ENCODE assay signal across 16 cellular contexts in the genomic region with DNA sequence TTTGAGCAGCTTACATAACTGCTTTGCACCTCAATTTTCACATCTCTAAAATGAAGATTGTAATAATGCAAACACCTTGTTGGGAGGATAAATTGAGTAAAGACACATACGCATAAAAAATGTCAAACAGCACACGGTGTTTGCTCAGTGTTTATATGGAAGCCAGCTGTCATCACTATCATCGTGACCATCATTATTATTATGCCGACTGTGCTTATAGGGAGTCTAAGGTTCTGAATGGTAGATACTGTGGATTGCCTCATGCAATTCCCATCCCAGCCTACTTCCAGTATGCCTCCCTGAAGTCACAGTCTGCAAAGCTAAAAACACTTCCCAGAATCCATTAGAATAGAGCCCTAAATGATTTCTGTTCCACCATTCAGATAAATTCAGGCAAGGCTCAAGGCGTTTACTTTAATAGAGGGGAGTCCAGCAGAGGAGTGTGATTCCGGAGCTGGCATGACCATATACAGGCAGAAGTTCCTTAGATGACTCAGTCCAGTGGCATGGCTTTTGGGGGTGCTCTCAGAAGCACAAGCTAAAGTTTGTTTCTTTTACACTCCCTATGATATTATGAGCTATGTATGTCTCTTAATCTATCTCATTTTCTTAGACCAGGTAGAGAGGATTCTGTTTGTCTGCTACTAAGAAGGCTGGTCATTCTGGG.
DNase-seq lines count a peak whose midpoint lies in the region; ATAC-seq and TF ChIP-seq lines count a peak whose summit lies in the region.
"Had no signal": no experiment of that assay in that cellular context is flagged by ENCODE, and none has a peak within 500 bp of the region (broad histone marks: within the 10 kb centered on the region; RNA-seq: fewer than 3 reads in every experiment).

No MANE protein-coding gene starts in this region.

- no TSS peak for BruUV-seq in IMR-90 (replicated peaks; lab: Mats Ljungman, UMichigan)

- no peaks in the 10 kb centered on the region for H3K27me3 ChIP-seq in IMR-90 (ENCODE audit: control insufficient read depth, insufficient read depth, low read length)
- no peaks in the 10 kb centered on the region for H3K27me3 ChIP-seq in muscle layer of colon (ENCODE audit: control insufficient read depth in 1 of 2, insufficient read depth in 2 of 2, low read length in 2 of 2)
- H3K27me3 ChIP-seq in mesendoderm (ENCODE audit: insufficient read depth, low read length, poor library complexity), result no peaks in the 10 kb centered on the region
- no peaks in the 10 kb centered on the region for H3K27me3 ChIP-seq in prostate gland (replicated peaks; ENCODE audit: insufficient read depth)
- H3K27me3 ChIP-seq: cardiac muscle cell had no signal

- WGBS in IMR-90 (ENCODE audit: extremely low coverage in 2 of 2, insufficient read length in 1 of 2), 2 experiments, result no CpG with 5 or more reads among the region's 6 CpGs
- no CpG with 5 or more reads among the region's 6 CpGs for WGBS in mesendoderm (ENCODE audit: extremely low coverage, insufficient coverage, low lambda C conversion rate)
- 18% methylated on average over 6 of the region's 6 CpGs for WGBS in prostate gland

- H3K14ac ChIP-seq in IMR-90 (replicated peaks; ENCODE audit: low read depth, low read length), result peak overlapping the region; percentile 78

- H2AK9ac ChIP-seq in IMR-90 (replicated peaks; ENCODE audit: low read depth, low read length, poor library complexity), result no peak overlapping the region

- H4K5ac ChIP-seq in IMR-90 (ENCODE audit: low read depth, low read length) (peak overlapping the region; percentile 31; the same call in 1 of the 2 replicates), mesendoderm (ENCODE audit: low read length) (no peak overlapping the region)

- H3K36me3 ChIP-seq in IMR-90 (ENCODE audit: control insufficient read depth, insufficient read depth, low read length), result no peaks in the 10 kb centered on the region
- no peaks in the 10 kb centered on the region for H3K36me3 ChIP-seq in muscle layer of colon (ENCODE audit: insufficient read depth, low read length)
- no peaks in the 10 kb centered on the region for H3K36me3 ChIP-seq in mesendoderm (ENCODE audit: control insufficient read depth, insufficient read depth, low read length)
- no peaks in the 10 kb centered on the region for H3K36me3 ChIP-seq in prostate gland
- H3K36me3 ChIP-seq: cardiac muscle cell had no signal

- no peaks in the 10 kb centered on the region for H3K79me2 ChIP-seq in mesendoderm (ENCODE audit: control insufficient read depth, insufficient read depth, low read length)

- H3K9ac ChIP-seq in IMR-90 (ENCODE audit: low read depth, low read length), result peak overlapping the region; percentile 39; the same call in 1 of the 2 replicates
- no peak overlapping the region for H3K9ac ChIP-seq in muscle layer of colon (ENCODE audit: low read length)
- H3K9ac ChIP-seq in mesendoderm (ENCODE audit: low read length), result no peak overlapping the region

- H2BK5ac ChIP-seq in IMR-90 (ENCODE audit: low read depth, low read length, poor library complexity, severe bottlenecking) (peak overlapping the region; percentile 37), mesendoderm (ENCODE audit: low read length) (no peak overlapping the region)

- dilution Hi-C loops in IMR-90 (cut with HindIII; ENCODE audit: low sequenced_read_pairs, unreplicated experiment), result no loop called here

- peak; percentile 99 for ATAC-seq in IMR-90 (ENCODE audit: low read depth)
- no peak for ATAC-seq in stimulated activated naive CD8-positive, alpha-beta T cell treated with anti-CD3 and anti-CD28 coated beads, Interleukin-15, Interleukin-2, amounts not matched to agents 100 U/mL and 50 U/mL, for 24 hours
- ATAC-seq: activated T-cell treated with anti-CD3 and anti-CD28 coated beads, Interleukin-2, amount 50 U/mL, for 72 hours; psoas muscle; stimulated activated effector memory CD8-positive, alpha-beta T cell treated with anti-CD3 and anti-CD28 coated beads, Interleukin-12 subunit alpha, Interleukin-12 subunit beta, amount 100 ng/mL, for 72 hours had no signal

- TF ChIP-seq RAD21 in IMR-90 (IDR thresholded peaks at IDR 0.05; ENCODE audit: low read length), result no peak

- peak overlapping the region; percentile 86 for H2BK120ac ChIP-seq in IMR-90 (ENCODE audit: low read depth, low read length)
- no peak overlapping the region for H2BK120ac ChIP-seq in mesendoderm (ENCODE audit: low read depth, low read length)

- H3K27ac ChIP-seq in IMR-90 (ENCODE audit: insufficient read depth, low read length) (peak overlapping the region; percentile 85), muscle layer of colon (ENCODE audit: low read depth, low read length) (peak overlapping the region; percentile 72), mesendoderm (ENCODE audit: low read depth, low read length) (no peak overlapping the region), prostate gland (no peak overlapping the region)
- H3K27ac ChIP-seq: cardiac muscle cell, psoas muscle, SK-N-MC had no signal

- intact Hi-C loops in IMR-90 (cut with micrococcal nuclease) (loop anchor here (2.0 kb wide), 1 partner anchor 150 kb away; a partner anchor contains a TSS), prostate gland (cut with DNase I) (loop anchor here (10.0 kb wide), 2 partner anchors 148 to 228 kb away; a partner anchor contains a TSS)

- peak overlapping the region; percentile 79 for H2AK5ac ChIP-seq in IMR-90 (ENCODE audit: low read depth, low read length)
- H2AK5ac ChIP-seq in mesendoderm (ENCODE audit: low read length), result no peak overlapping the region

- TF ChIP-seq CTCF in AG10803 (conservative IDR thresholded peaks at IDR 0.05; ENCODE audit: low read length), result no peak
- no peak for TF ChIP-seq CTCF in IMR-90 (conservative IDR thresholded peaks at IDR 0.05; ENCODE audit: low read depth, low read length)
- TF ChIP-seq CTCF in prostate gland (IDR thresholded peaks at IDR 0.05), result no peak

- H3K79me1 ChIP-seq in IMR-90 (ENCODE audit: low read depth in 1 of 2, low read length in 2 of 2) (no peaks in the 10 kb centered on the region), mesendoderm (ENCODE audit: low read length) (no peaks in the 10 kb centered on the region)

- DNase-seq in AG10803 (ENCODE audit: low read depth) (peak; percentile 59), IMR-90 (peak; percentile 90), brain pericyte (ENCODE audit: low read depth, low spot score) (peak; percentile 12), mesendoderm (no peak), prostate gland (ENCODE audit: low spot score) (no peak), NCI-H345 (lab: John Stamatoyannopoulos, UW) (no peak)
- no peak for DNase-seq in stimulated activated naive CD8-positive, alpha-beta T cell treated with anti-CD3 and anti-CD28 coated beads, Interleukin-15, Interleukin-2, amounts not matched to agents 100 U/mL and 50 U/mL, for 24 hours
- DNase-seq: activated T-cell treated with anti-CD3 and anti-CD28 coated beads, Interleukin-2, amount 50 U/mL, for 72 hours; GDM1; NCI-H1436; psoas muscle; stimulated activated CD4-positive, alpha-beta T cell treated with anti-CD3 and anti-CD28 coated beads, Interleukin-2, amount 100 ng/mL, for 48 hours had no signal

- H4K8ac ChIP-seq in IMR-90 (ENCODE audit: low read depth in 2 of 2, low read length in 2 of 2), result peak overlapping the region; percentile 71 to 76
- no peak overlapping the region for H4K8ac ChIP-seq in mesendoderm (ENCODE audit: low read depth, low read length)

- H3K9me3 ChIP-seq in IMR-90 (ENCODE audit: control insufficient read depth, insufficient read depth, low read length) (no peaks in the 10 kb centered on the region), muscle layer of colon (ENCODE audit: low read length) (no peaks in the 10 kb centered on the region), prostate gland (no peaks in the 10 kb centered on the region)
- H3K9me3 ChIP-seq: psoas muscle had no signal

- H4K20me1 ChIP-seq in IMR-90 (ENCODE audit: insufficient read depth, low read length), result no peaks in the 10 kb centered on the region

- H2AFZ ChIP-seq in IMR-90 (replicated peaks; ENCODE audit: low read length, poor library complexity), result peak overlapping the region; percentile 37

- peak overlapping the region; percentile 84 for H3K4ac ChIP-seq in IMR-90 (ENCODE audit: low read depth, low read length)
- no peak overlapping the region for H3K4ac ChIP-seq in mesendoderm (ENCODE audit: low read depth, low read length)

- POLR2A ChIA-PET in IMR-90 (lab: Charles Lee; ENCODE audit: unreplicated experiment), result no interaction called here

- TF ChIP-seq POLR2A in IMR-90 (IDR thresholded peaks at IDR 0.05; ENCODE audit: low read depth, low read length) (no peak), prostate gland (IDR thresholded peaks at IDR 0.05) (no peak)

- H3K18ac ChIP-seq in IMR-90 (ENCODE audit: low read depth, low read length) (peak overlapping the region; percentile 73), mesendoderm (ENCODE audit: low read length) (no peak overlapping the region)

- H3K23ac ChIP-seq in IMR-90 (ENCODE audit: low read depth, low read length) (peak overlapping the region; percentile 26), mesendoderm (ENCODE audit: low read length) (no peak overlapping the region)

- peak overlapping the region; percentile 80 for H4K91ac ChIP-seq in IMR-90 (ENCODE audit: insufficient read depth, low read depth, low read length)

- peak overlapping the region; percentile 88 for H2BK20ac ChIP-seq in IMR-90 (ENCODE audit: low read depth, low read length)

- H3K56ac ChIP-seq in IMR-90 (ENCODE audit: extremely low read depth, insufficient read depth, low read length) (peak overlapping the region; percentile 80), mesendoderm (ENCODE audit: low read length) (no peak overlapping the region)

- CTCF ChIA-PET in IMR-90 (lab: Yijun Ruan, JAX), result interaction anchor here (0.6 to 1.1 kb wide), 3 partner anchors 12 to 77 kb away, joined by 3 to 5 read pairs (median 3); no protein-coding TSS in a partner anchor

- in situ Hi-C loops in IMR-90 (cut with MboI; ENCODE audit: low sequenced_read_pairs), result loop anchor here (10.0 kb wide), 1 partner anchor 148 kb away; a partner anchor contains a TSS

- H3K9me1 ChIP-seq in IMR-90 (ENCODE audit: insufficient read depth, low read length), result no peaks in the 10 kb centered on the region; the same call in none of the 2 replicates

- H2BK15ac ChIP-seq in IMR-90 (ENCODE audit: low read depth, low read length) (peak overlapping the region; percentile 86), mesendoderm (replicated peaks; ENCODE audit: low read depth) (no peak overlapping the region)

- H3K4me3 ChIP-seq in AG10803 (ENCODE audit: low read length) (no peak overlapping the region), IMR-90 (ENCODE audit: insufficient read depth, low read depth, low read length) (no peak overlapping the region), muscle layer of colon (ENCODE audit: low read depth in 1 of 2, low read length in 2 of 2) (peak overlapping the region in 1 of 2 donors; percentile 14), mesendoderm (ENCODE audit: low read length) (no peak overlapping the region), prostate gland (no peak overlapping the region)
- H3K4me3 ChIP-seq: cardiac muscle cell, psoas muscle, SK-N-MC had no signal

- H3K4me2 ChIP-seq in IMR-90 (ENCODE audit: low read depth, low read length), result peak overlapping the region; percentile 71
- H3K4me2 ChIP-seq in mesendoderm (ENCODE audit: low read length), result no peak overlapping the region

- H3K4me1 ChIP-seq in IMR-90 (ENCODE audit: control insufficient read depth, insufficient read depth, low read length) (peaks cover 6% of the 10 kb centered on the region), muscle layer of colon (ENCODE audit: insufficient read depth, low read length) (peaks cover 30% of the 10 kb centered on the region), mesendoderm (ENCODE audit: control insufficient read depth, low read depth, low read length) (no peaks in the 10 kb centered on the region), prostate gland (replicated peaks) (peaks cover 5% of the 10 kb centered on the region)
- H3K4me1 ChIP-seq: psoas muscle had no signal

Comparison
In these comparisons a context has a peak if more than half of its experiments do, and no peak if none do; other contexts are left out.
1. DNase-seq: peak in AG10803 (single experiment), IMR-90 (single experiment) and brain pericyte (single experiment); none in mesendoderm (single experiment), stimulated activated naive CD8-positive, alpha-beta T cell treated with anti-CD3 and anti-CD28 coated beads, Interleukin-15, Interleukin-2, amounts not matched to agents 100 U/mL and 50 U/mL, for 24 hours (single experiment), prostate gland (single experiment) and NCI-H345 (single experiment).
2. H3K27ac ChIP-seq: peak in IMR-90 (single experiment) and muscle layer of colon (single experiment); none in mesendoderm (single experiment) and prostate gland (0 of 2).